Comparison of ENCODE assay signal across 19 cellular contexts in genomic region chr6:158208226-158208807, GRCh38. TPM values are rescaled to one million over a fixed set of nuclear protein-coding genes. Genes with fewer than 3 reads are reported as not detected.
DNase-seq lines count a peak whose midpoint lies in the region; ATAC-seq and TF ChIP-seq lines count a peak whose summit lies in the region.
"Had no signal": no experiment of that assay in that cellular context is flagged by ENCODE, and none has a peak within 500 bp of the region (broad histone marks: within the 10 kb centered on the region; RNA-seq: fewer than 3 reads in every experiment).

No MANE protein-coding gene starts in this region.

- H3K27ac Mint-ChIP-seq in activated CD4-positive, alpha-beta T cell treated with anti-CD3 and anti-CD28 coated beads, Interleukin-2, amount 10 ng/mL, durations not matched to agents 24 days and 14 days: peak overlapping the region; percentile 90
- peak overlapping the region; percentile 27 for H3K27ac Mint-ChIP-seq in chondrocyte (ENCODE audit: unreplicated experiment)
- H3K27ac Mint-ChIP-seq: dendritic cell treated with granulocyte-macrophage colony-stimulating factor and Interleukin-4, amounts not matched to agents 40 ng/mL and 50 ng/mL, for 4 days; nephron had no signal

- H3K27me3 ChIP-seq in SJSA1 (replicated peaks) (no peaks in the 10 kb centered on the region), osteoblast (ENCODE audit: insufficient read depth, low read length) (no peaks in the 10 kb centered on the region)

- no peak for ATAC-seq in HG02884 (IDR thresholded peaks at IDR 0.05; ENCODE audit: unreplicated experiment)
- ATAC-seq: A549, Right ventricle myocardium inferior had no signal

- peaks cover 45% of the 10 kb centered on the region for H3K4me1 Mint-ChIP-seq in activated CD4-positive, alpha-beta T cell treated with anti-CD3 and anti-CD28 coated beads, Interleukin-2, amount 10 ng/mL, durations not matched to agents 24 days and 14 days
- peaks cover 22% of the 10 kb centered on the region for H3K4me1 Mint-ChIP-seq in chondrocyte (ENCODE audit: low read depth)

- no peaks in the 10 kb centered on the region for H4K20me1 ChIP-seq in osteoblast (ENCODE audit: insufficient read depth, low read length)

- H3K36me3 ChIP-seq in SJSA1: no peaks in the 10 kb centered on the region
- no peaks in the 10 kb centered on the region for H3K36me3 ChIP-seq in osteoblast (ENCODE audit: insufficient read depth, low read length)

- H3K9me3 Mint-ChIP-seq in activated CD4-positive, alpha-beta T cell treated with anti-CD3 and anti-CD28 coated beads, Interleukin-2, amount 10 ng/mL, durations not matched to agents 24 days and 14 days: no peaks in the 10 kb centered on the region
- no peaks in the 10 kb centered on the region for H3K9me3 Mint-ChIP-seq in chondrocyte (ENCODE audit: low read depth)
- H3K9me3 Mint-ChIP-seq: dendritic cell treated with granulocyte-macrophage colony-stimulating factor and Interleukin-4, amounts not matched to agents 40 ng/mL and 50 ng/mL, for 4 days; nephron had no signal

- no peak overlapping the region for H3K4me2 ChIP-seq in osteoblast (ENCODE audit: insufficient read depth, low read length)
- H3K4me2 ChIP-seq: A549 had no signal

- H3K9me3 ChIP-seq in SJSA1 (replicated peaks): no peaks in the 10 kb centered on the region
- no peaks in the 10 kb centered on the region for H3K9me3 ChIP-seq in osteoblast (ENCODE audit: low read depth, low read length)
- H3K9me3 ChIP-seq: A549 had no signal

- H3K4me3 Mint-ChIP-seq in activated CD4-positive, alpha-beta T cell treated with anti-CD3 and anti-CD28 coated beads, Interleukin-2, amount 10 ng/mL, durations not matched to agents 24 days and 14 days: peak overlapping the region; percentile 70
- no peak overlapping the region for H3K4me3 Mint-ChIP-seq in chondrocyte (ENCODE audit: unreplicated experiment)
- H3K4me3 Mint-ChIP-seq: nephron had no signal

- no peak overlapping the region for H2AFZ ChIP-seq in osteoblast (ENCODE audit: low read length)

- no peak for TF ChIP-seq CTCF in chondrocyte (IDR thresholded peaks at IDR 0.05)
- no peak for TF ChIP-seq CTCF in osteoblast (IDR thresholded peaks at IDR 0.05; ENCODE audit: extremely low read depth, low read depth, low read length)

- H3K27ac ChIP-seq in SJSA1 (peak overlapping the region; percentile 87), osteoblast (ENCODE audit: low read depth, low read length) (peak overlapping the region; percentile 85)
- H3K27ac ChIP-seq: A549, VCaP had no signal

- no peak overlapping the region for H3K4me3 ChIP-seq in SJSA1
- H3K4me3 ChIP-seq in osteoblast (ENCODE audit: insufficient read depth, low read length): no peak overlapping the region
- H3K4me3 ChIP-seq: A549 had no signal

- H3K27me3 Mint-ChIP-seq in activated CD4-positive, alpha-beta T cell treated with anti-CD3 and anti-CD28 coated beads, Interleukin-2, amount 10 ng/mL, durations not matched to agents 24 days and 14 days: no peaks in the 10 kb centered on the region
- H3K27me3 Mint-ChIP-seq in chondrocyte (ENCODE audit: low read depth): no peaks in the 10 kb centered on the region

- intact Hi-C loops in activated CD4-positive, alpha-beta T cell treated with anti-CD3 and anti-CD28 coated beads, Interleukin-2, amount 10 ng/mL, durations not matched to agents 24 days and 14 days (cut with micrococcal nuclease): no loop called here

- H3K79me2 ChIP-seq in osteoblast (ENCODE audit: insufficient read depth, low read length): no peaks in the 10 kb centered on the region

- peaks cover 25% of the 10 kb centered on the region for H3K4me1 ChIP-seq in SJSA1 (replicated peaks)
- H3K4me1 ChIP-seq in osteoblast (ENCODE audit: insufficient read depth, low read length): peaks cover 25% of the 10 kb centered on the region

- H3K36me3 Mint-ChIP-seq in activated CD4-positive, alpha-beta T cell treated with anti-CD3 and anti-CD28 coated beads, Interleukin-2, amount 10 ng/mL, durations not matched to agents 24 days and 14 days (ENCODE audit: low read depth): peaks cover 4% of the 10 kb centered on the region
- no peaks in the 10 kb centered on the region for H3K36me3 Mint-ChIP-seq in chondrocyte (ENCODE audit: low read depth)
- H3K36me3 Mint-ChIP-seq: CD14-positive monocyte had no signal

- no peak for DNase-seq in activated CD4-positive, alpha-beta T cell treated with anti-CD3 and anti-CD28 coated beads, Interleukin-2, amount 10 ng/mL, durations not matched to agents 24 days and 14 days
- no peak for DNase-seq in activated CD4-positive, alpha-beta T cell treated with anti-CD3 and anti-CD28 coated beads for 48 hours
- DNase-seq in SJSA1 (ENCODE audit: low read depth in 1 of 2, low spot score in 2 of 2): peak in 1 of 2 experiments; percentile 6
- DNase-seq in chondrocyte (ENCODE audit: low spot score): no peak
- DNase-seq in osteoblast (ENCODE audit: insufficient read length, low spot score, missing footprints): peak; percentile 38
- no peak for DNase-seq in NCI-H1694 (lab: John Stamatoyannopoulos, UW)
- DNase-seq in AG08395 (ENCODE audit: low spot score): no peak
- DNase-seq: activated gamma-delta T cell, DMS153, NCI-H1417, NCI-H69, posterior cingulate gyrus had no signal

RNA-seq across cellular contexts. Expression of gene GTF2H5, which starts 40.2 kb away (rescaled TPM):
- 25.4 and 25.6 TPM in 2 replicates for total RNA-seq in activated CD4-positive, alpha-beta T cell treated with anti-CD3 and anti-CD28 coated beads, Interleukin-2, amount 10 ng/mL, durations not matched to agents 24 days and 14 days
- total RNA-seq in SJSA1 (2014; rRNA removed; shearing (Covaris generic)): 9.7 and 21.6 TPM in 2 replicates
- total RNA-seq in chondrocyte: 31.6 to 35.2 TPM (median 31.9 TPM) in 3 replicates
- 6.2 and 7.2 TPM in 2 replicates for total RNA-seq in osteoblast

RNA-seq across cellular contexts. Expression of gene SERAC1, which starts 40.3 kb away (rescaled TPM):
- 4.6 and 5.4 TPM in 2 replicates for total RNA-seq in activated CD4-positive, alpha-beta T cell treated with anti-CD3 and anti-CD28 coated beads, Interleukin-2, amount 10 ng/mL, durations not matched to agents 24 days and 14 days
- 3.5 and 8.5 TPM in 2 replicates for total RNA-seq in SJSA1 (2014; rRNA removed; shearing (Covaris generic))
- total RNA-seq in chondrocyte (15.3 to 17.1 TPM (median 15.4 TPM) in 3 replicates), osteoblast (33.7 and 35.1 TPM in 2 replicates)
